In genomic region chr10:20221353-20221752, GRCh38 we compare ENCODE assay signal across 1 cellular context.
TF ChIP-seq lines count a peak whose summit lies in the region.

No MANE protein-coding gene starts in this region.

TF ChIP-seq in WTC11, 78 proteins besides CTCF, POLR2A, EP300 and RAD21 (continued from another document):
- TF ChIP-seq ARID4B (CRISPR knock-in tag; IDR thresholded peaks at IDR 0.05; ENCODE audit: borderline replicate concordance) (no peak), ZNF396 (CRISPR knock-in tag; IDR thresholded peaks at IDR 0.05; ENCODE audit: borderline replicate concordance) (no peak), ZNF263 (CRISPR knock-in tag; IDR thresholded peaks at IDR 0.05; ENCODE audit: low read depth) (no peak), OVOL2 (CRISPR knock-in tag; IDR thresholded peaks at IDR 0.05; ENCODE audit: borderline replicate concordance) (no peak), GRHL2 (CRISPR knock-in tag; IDR thresholded peaks at IDR 0.05; ENCODE audit: insufficient replicate concordance, severe bottlenecking) (no peak), GTF2I (CRISPR knock-in tag; conservative IDR thresholded peaks at IDR 0.05) (no peak), IRF1 (CRISPR knock-in tag; IDR thresholded peaks at IDR 0.05) (no peak), ZNF671 (CRISPR knock-in tag; IDR thresholded peaks at IDR 0.05) (no peak)
TF ChIP-seq in WTC11: peak in this region for 0.
